In genomic region chr1:205715628-205716027, GRCh38 we compare ENCODE assay signal across 2 cellular contexts.
TF ChIP-seq lines count a peak whose summit lies in the region.

No MANE protein-coding gene starts in this region.

TF ChIP-seq in HEK293, 187 proteins besides CTCF, POLR2A, EP300 and RAD21 (continues in another document):
- TF ChIP-seq ZNF155 (tag by site-specific recombination; IDR thresholded peaks at IDR 0.05) (no peak), ZNF324 (tag by site-specific recombination; IDR thresholded peaks at IDR 0.05) (no peak), ZNF404 (tag by site-specific recombination; IDR thresholded peaks at IDR 0.05) (no peak), ZNF394 (tag by site-specific recombination; IDR thresholded peaks at IDR 0.05; ENCODE audit: borderline replicate concordance) (no peak), SP7 (tag by site-specific recombination; IDR thresholded peaks at IDR 0.05) (0 out of 2 replicates have a peak, but pooled peaks have one; percentile 14), ZNF366 (tag by site-specific recombination; conservative IDR thresholded peaks at IDR 0.05) (peak; percentile 63), ZNF677 (tag by site-specific recombination; IDR thresholded peaks at IDR 0.05) (no peak), ZNF600 (tag by site-specific recombination; IDR thresholded peaks at IDR 0.05) (0 out of 2 replicates have a peak, but pooled peaks have one; percentile 52), ZNF488 (tag by site-specific recombination; IDR thresholded peaks at IDR 0.05) (no peak), ZNF311 (tag by site-specific recombination; IDR thresholded peaks at IDR 0.05; ENCODE audit: borderline replicate concordance) (no peak), SCRT2 (tag by site-specific recombination; IDR thresholded peaks at IDR 0.05) (peak; percentile 86), ZNF223 (tag by site-specific recombination; IDR thresholded peaks at IDR 0.05) (no peak), ZIC2 (tag by site-specific recombination; IDR thresholded peaks at IDR 0.05) (no peak)
- TF ChIP-seq, protein P1, sequence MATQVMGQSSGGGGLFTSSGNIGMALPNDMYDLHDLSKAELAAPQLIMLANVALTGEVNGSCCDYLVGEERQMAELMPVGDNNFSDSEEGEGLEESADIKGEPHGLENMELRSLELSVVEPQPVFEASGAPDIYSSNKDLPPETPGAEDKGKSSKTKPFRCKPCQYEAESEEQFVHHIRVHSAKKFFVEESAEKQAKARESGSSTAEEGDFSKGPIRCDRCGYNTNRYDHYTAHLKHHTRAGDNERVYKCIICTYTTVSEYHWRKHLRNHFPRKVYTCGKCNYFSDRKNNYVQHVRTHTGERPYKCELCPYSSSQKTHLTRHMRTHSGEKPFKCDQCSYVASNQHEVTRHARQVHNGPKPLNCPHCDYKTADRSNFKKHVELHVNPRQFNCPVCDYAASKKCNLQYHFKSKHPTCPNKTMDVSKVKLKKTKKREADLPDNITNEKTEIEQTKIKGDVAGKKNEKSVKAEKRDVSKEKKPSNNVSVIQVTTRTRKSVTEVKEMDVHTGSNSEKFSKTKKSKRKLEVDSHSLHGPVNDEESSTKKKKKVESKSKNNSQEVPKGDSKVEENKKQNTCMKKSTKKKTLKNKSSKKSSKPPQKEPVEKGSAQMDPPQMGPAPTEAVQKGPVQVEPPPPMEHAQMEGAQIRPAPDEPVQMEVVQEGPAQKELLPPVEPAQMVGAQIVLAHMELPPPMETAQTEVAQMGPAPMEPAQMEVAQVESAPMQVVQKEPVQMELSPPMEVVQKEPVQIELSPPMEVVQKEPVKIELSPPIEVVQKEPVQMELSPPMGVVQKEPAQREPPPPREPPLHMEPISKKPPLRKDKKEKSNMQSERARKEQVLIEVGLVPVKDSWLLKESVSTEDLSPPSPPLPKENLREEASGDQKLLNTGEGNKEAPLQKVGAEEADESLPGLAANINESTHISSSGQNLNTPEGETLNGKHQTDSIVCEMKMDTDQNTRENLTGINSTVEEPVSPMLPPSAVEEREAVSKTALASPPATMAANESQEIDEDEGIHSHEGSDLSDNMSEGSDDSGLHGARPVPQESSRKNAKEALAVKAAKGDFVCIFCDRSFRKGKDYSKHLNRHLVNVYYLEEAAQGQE (tag by site-specific recombination; IDR thresholded peaks at IDR 0.05): no peak
- TF ChIP-seq, protein P2, sequence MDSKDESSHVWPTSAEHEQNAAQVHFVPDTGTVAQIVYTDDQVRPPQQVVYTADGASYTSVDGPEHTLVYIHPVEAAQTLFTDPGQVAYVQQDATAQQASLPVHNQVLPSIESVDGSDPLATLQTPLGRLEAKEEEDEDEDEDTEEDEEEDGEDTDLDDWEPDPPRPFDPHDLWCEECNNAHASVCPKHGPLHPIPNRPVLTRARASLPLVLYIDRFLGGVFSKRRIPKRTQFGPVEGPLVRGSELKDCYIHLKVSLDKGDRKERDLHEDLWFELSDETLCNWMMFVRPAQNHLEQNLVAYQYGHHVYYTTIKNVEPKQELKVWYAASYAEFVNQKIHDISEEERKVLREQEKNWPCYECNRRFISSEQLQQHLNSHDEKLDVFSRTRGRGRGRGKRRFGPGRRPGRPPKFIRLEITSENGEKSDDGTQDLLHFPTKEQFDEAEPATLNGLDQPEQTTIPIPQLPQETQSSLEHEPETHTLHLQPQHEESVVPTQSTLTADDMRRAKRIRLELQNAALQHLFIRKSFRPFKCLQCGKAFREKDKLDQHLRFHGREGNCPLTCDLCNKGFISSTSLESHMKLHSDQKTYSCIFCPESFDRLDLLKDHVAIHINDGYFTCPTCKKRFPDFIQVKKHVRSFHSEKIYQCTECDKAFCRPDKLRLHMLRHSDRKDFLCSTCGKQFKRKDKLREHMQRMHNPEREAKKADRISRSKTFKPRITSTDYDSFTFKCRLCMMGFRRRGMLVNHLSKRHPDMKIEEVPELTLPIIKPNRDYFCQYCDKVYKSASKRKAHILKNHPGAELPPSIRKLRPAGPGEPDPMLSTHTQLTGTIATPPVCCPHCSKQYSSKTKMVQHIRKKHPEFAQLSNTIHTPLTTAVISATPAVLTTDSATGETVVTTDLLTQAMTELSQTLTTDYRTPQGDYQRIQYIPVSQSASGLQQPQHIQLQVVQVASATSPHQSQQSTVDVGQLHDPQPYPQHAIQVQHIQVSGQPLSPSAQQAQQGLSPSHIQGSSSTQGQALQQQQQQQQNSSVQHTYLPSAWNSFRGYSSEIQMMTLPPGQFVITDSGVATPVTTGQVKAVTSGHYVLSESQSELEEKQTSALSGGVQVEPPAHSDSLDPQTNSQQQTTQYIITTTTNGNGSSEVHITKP (tag by site-specific recombination; IDR thresholded peaks at IDR 0.05): no peak
- TF ChIP-seq, protein P3, sequence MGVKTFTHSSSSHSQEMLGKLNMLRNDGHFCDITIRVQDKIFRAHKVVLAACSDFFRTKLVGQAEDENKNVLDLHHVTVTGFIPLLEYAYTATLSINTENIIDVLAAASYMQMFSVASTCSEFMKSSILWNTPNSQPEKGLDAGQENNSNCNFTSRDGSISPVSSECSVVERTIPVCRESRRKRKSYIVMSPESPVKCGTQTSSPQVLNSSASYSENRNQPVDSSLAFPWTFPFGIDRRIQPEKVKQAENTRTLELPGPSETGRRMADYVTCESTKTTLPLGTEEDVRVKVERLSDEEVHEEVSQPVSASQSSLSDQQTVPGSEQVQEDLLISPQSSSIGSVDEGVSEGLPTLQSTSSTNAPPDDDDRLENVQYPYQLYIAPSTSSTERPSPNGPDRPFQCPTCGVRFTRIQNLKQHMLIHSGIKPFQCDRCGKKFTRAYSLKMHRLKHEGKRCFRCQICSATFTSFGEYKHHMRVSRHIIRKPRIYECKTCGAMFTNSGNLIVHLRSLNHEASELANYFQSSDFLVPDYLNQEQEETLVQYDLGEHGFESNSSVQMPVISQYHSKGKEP (tag by site-specific recombination; IDR thresholded peaks at IDR 0.05): 0 out of 2 replicates have a peak, but pooled peaks have one; percentile 27

TF ChIP-seq in WTC11, 78 proteins besides CTCF, POLR2A, EP300 and RAD21:
- no peak for TF ChIP-seq SMAD3 (CRISPR knock-in tag; IDR thresholded peaks at IDR 0.05; ENCODE audit: borderline replicate concordance)
- no peak for TF ChIP-seq IRF1 (CRISPR knock-in tag; IDR thresholded peaks at IDR 0.05)
- TF ChIP-seq RELA (CRISPR knock-in tag; IDR thresholded peaks at IDR 0.05; ENCODE audit: borderline replicate concordance): no peak
- TF ChIP-seq MAX (CRISPR knock-in tag; IDR thresholded peaks at IDR 0.05): no peak
- no peak for TF ChIP-seq RORB (CRISPR knock-in tag; IDR thresholded peaks at IDR 0.05)
TF ChIP-seq in WTC11: peak in this region for 0.
